ENCODE assay signal across 31 cellular contexts in genomic region chr4:105527081-105527480, GRCh38. TPM values are rescaled to one million over a fixed set of nuclear protein-coding genes. Genes with fewer than 3 reads are reported as not detected.
"Had no signal": no experiment of that assay in that cellular context is flagged by ENCODE, and none has a peak within 500 bp of the region (broad histone marks: within the 10 kb centered on the region; RNA-seq: fewer than 3 reads in every experiment).

No MANE protein-coding gene starts in this region.

- H3K9me3 Mint-ChIP-seq: mesothelial cell of epicardium; naive B cell; natural killer cell treated with Interleukin-12 subunit alpha and Interleukin-12 subunit beta and Interleukin-15 and Interleukin-18, amount 100 ng/mL, for 72 hours; stimulated activated effector memory CD8-positive, alpha-beta T cell treated with anti-CD3 and anti-CD28 coated beads, Interleukin-12 subunit alpha, Interleukin-12 subunit beta, amount 100 ng/mL, for 72 hours had no signal

- H3K4me1 Mint-ChIP-seq: mesothelial cell of epicardium; naive B cell; neural crest cell; stimulated activated effector memory CD8-positive, alpha-beta T cell treated with anti-CD3 and anti-CD28 coated beads, Interleukin-12 subunit alpha, Interleukin-12 subunit beta, amount 100 ng/mL, for 72 hours had no signal

- H3K36me3 ChIP-seq: gastrocnemius medialis, left lung, prostate gland, right atrium auricular region, sigmoid colon, tibial artery, upper lobe of left lung had no signal

- H3K36me3 Mint-ChIP-seq: mesothelial cell of epicardium; naive B cell; natural killer cell treated with Interleukin-12 subunit alpha and Interleukin-12 subunit beta and Interleukin-15 and Interleukin-18, amount 100 ng/mL, for 72 hours; stimulated activated effector memory CD8-positive, alpha-beta T cell treated with anti-CD3 and anti-CD28 coated beads, Interleukin-12 subunit alpha, Interleukin-12 subunit beta, amount 100 ng/mL, for 72 hours had no signal

- H3K27ac Mint-ChIP-seq: mesothelial cell of epicardium; naive B cell; natural killer cell treated with Interleukin-12 subunit alpha and Interleukin-12 subunit beta and Interleukin-15 and Interleukin-18, amount 100 ng/mL, for 72 hours; stimulated activated effector memory CD8-positive, alpha-beta T cell treated with anti-CD3 and anti-CD28 coated beads, Interleukin-12 subunit alpha, Interleukin-12 subunit beta, amount 100 ng/mL, for 72 hours had no signal

- H3K27ac ChIP-seq: epithelial cell of prostate, gastrocnemius medialis, left lung, prostate gland, right atrium auricular region, sigmoid colon, testis, tibial artery, upper lobe of left lung had no signal

- H3K4me1 ChIP-seq: gastrocnemius medialis, left lung, prostate gland, right atrium auricular region, sigmoid colon, testis, tibial artery, upper lobe of left lung had no signal

- H3K27me3 ChIP-seq: gastrocnemius medialis, right atrium auricular region, sigmoid colon, testis, upper lobe of left lung had no signal

- H3K9me3 ChIP-seq: gastrocnemius medialis, left lung, mucosa of descending colon, prostate gland, right atrium auricular region, sigmoid colon, testis, tibial artery, upper lobe of left lung had no signal

- DNase-seq: cortex of kidney; foreskin fibroblast; gastrocnemius medialis; head of caudate nucleus; left cardiac atrium; mesenchymal stem cell; mucosa of descending colon; naive B cell; sigmoid colon; stimulated activated CD4-positive, alpha-beta T cell treated with anti-CD3 and anti-CD28 coated beads, Interleukin-2, amount 100 ng/mL, for 24 hours; stimulated activated CD4-positive, alpha-beta T cell treated with anti-CD3 and anti-CD28 coated beads, Interleukin-4, amount 100 ng/mL, for 24 hours; stimulated activated naive CD8-positive, alpha-beta T cell treated with anti-CD3 and anti-CD28 coated beads, Interleukin-15, Interleukin-2, amounts not matched to agents 100 U/mL and 50 U/mL, for 24 hours; substantia nigra; testis; tibial artery had no signal

- ATAC-seq: esophagus mucosa; gastrocnemius medialis; left cardiac atrium; left lung; mucosa of descending colon; stimulated activated effector memory CD8-positive, alpha-beta T cell treated with anti-CD3 and anti-CD28 coated beads, Interleukin-12 subunit alpha, Interleukin-12 subunit beta, amount 100 ng/mL, for 72 hours; stimulated activated naive CD8-positive, alpha-beta T cell treated with anti-CD3 and anti-CD28 coated beads, Interleukin-15, Interleukin-2, amounts not matched to agents 100 U/mL and 50 U/mL, for 24 hours had no signal

- H3K4me3 Mint-ChIP-seq: mesothelial cell of epicardium; naive B cell; natural killer cell treated with Interleukin-12 subunit alpha and Interleukin-12 subunit beta and Interleukin-15 and Interleukin-18, amount 100 ng/mL, for 72 hours; neural crest cell; stimulated activated effector memory CD8-positive, alpha-beta T cell treated with anti-CD3 and anti-CD28 coated beads, Interleukin-12 subunit alpha, Interleukin-12 subunit beta, amount 100 ng/mL, for 72 hours had no signal

- H3K4me3 ChIP-seq: gastrocnemius medialis, left lung, mucosa of descending colon, prostate gland, right atrium auricular region, sigmoid colon, testis, tibial artery, upper lobe of left lung had no signal

- FAIRE-seq: urothelium cell line had no signal

RNA-seq across cellular contexts. Expression of gene ARHGEF38, which starts 25.3 kb away (rescaled TPM):
- total RNA-seq: dermis microvascular lymphatic vessel endothelial cell; gastrocnemius medialis; glomerular endothelial cell; left cardiac atrium; lung microvascular endothelial cell; natural killer cell treated with Interleukin-12 subunit alpha and Interleukin-12 subunit beta and Interleukin-15 and Interleukin-18, amount 100 ng/mL, for 72 hours; neural crest cell; osteocyte; right atrium auricular region; sigmoid colon; skeletal muscle tissue had no signal
